In genomic region chr16:68548947-68549346, GRCh38 we compare ENCODE assay signal across 20 cellular contexts. TPM values are rescaled to one million over a fixed set of nuclear protein-coding genes. Genes with fewer than 3 reads are reported as not detected.
A peak's percentile ranks its signal among the peaks of the same experiment; 100 is the strongest.
DNase-seq lines count a peak whose midpoint lies in the region; ATAC-seq and TF ChIP-seq lines count a peak whose summit lies in the region.
"Had no signal": no experiment of that assay in that cellular context is flagged by ENCODE, and none has a peak within 500 bp of the region (broad histone marks: within the 10 kb centered on the region; RNA-seq: fewer than 3 reads in every experiment).

No MANE protein-coding gene starts in this region.

- H3K4me3 ChIP-seq in BLaER1: peak overlapping the region; percentile 31; the same call in 1 of the 2 replicates
- no peak overlapping the region for H3K4me3 ChIP-seq in prostate gland
- H3K4me3 ChIP-seq: uterus had no signal

- no peak overlapping the region for H3K9ac ChIP-seq in BLaER1
- H3K9ac ChIP-seq: parathyroid adenoma had no signal

- H3K36me3 Mint-ChIP-seq in activated CD4-positive, alpha-beta T cell treated with anti-CD3 and anti-CD28 coated beads, Interleukin-2, amount 10 ng/mL, durations not matched to agents 24 days and 14 days (ENCODE audit: low read depth): peaks cover 88% of the 10 kb centered on the region
- peaks cover 80% of the 10 kb centered on the region for H3K36me3 Mint-ChIP-seq in T-helper 1 cell treated with Interleukin-12 subunit alpha and Interleukin-12 subunit beta and Interleukin-4 antibody, amounts not matched to agents 30 μg/mL and 1 μg/mL, for 36 hours (ENCODE audit: low read depth)

- H3K27me3 Mint-ChIP-seq in activated CD4-positive, alpha-beta T cell treated with anti-CD3 and anti-CD28 coated beads, Interleukin-2, amount 10 ng/mL, durations not matched to agents 24 days and 14 days: no peaks in the 10 kb centered on the region
- H3K27me3 Mint-ChIP-seq in T-helper 1 cell treated with Interleukin-12 subunit alpha and Interleukin-12 subunit beta and Interleukin-4 antibody, amounts not matched to agents 30 μg/mL and 1 μg/mL, for 36 hours (ENCODE audit: low read depth): no peaks in the 10 kb centered on the region

- H3K27ac ChIP-seq in BLaER1 (no peak overlapping the region), prostate gland (no peak overlapping the region)
- H3K27ac ChIP-seq: parathyroid adenoma, RWPE1, uterus had no signal

- H3K9me3 Mint-ChIP-seq in activated CD4-positive, alpha-beta T cell treated with anti-CD3 and anti-CD28 coated beads, Interleukin-2, amount 10 ng/mL, durations not matched to agents 24 days and 14 days: peaks cover 39% of the 10 kb centered on the region
- peaks cover 66% of the 10 kb centered on the region for H3K9me3 Mint-ChIP-seq in T-helper 1 cell treated with Interleukin-12 subunit alpha and Interleukin-12 subunit beta and Interleukin-4 antibody, amounts not matched to agents 30 μg/mL and 1 μg/mL, for 36 hours

- TF ChIP-seq CTCF in prostate gland (IDR thresholded peaks at IDR 0.05): no peak

- peak; percentile 64 for DNase-seq in activated CD4-positive, alpha-beta T cell treated with anti-CD3 and anti-CD28 coated beads, Interleukin-2, amount 10 ng/mL, durations not matched to agents 24 days and 14 days
- DNase-seq in activated CD4-positive, alpha-beta T cell treated with anti-CD3 and anti-CD28 coated beads, Interleukin-2, amount 50 U/mL, for 4 hours: no peak
- DNase-seq in dermis blood vessel endothelial cell (peak; percentile 29), left colon (no peak), NCI-H2196 (lab: John Stamatoyannopoulos, UW; ENCODE audit: unreplicated experiment) (no peak), prostate gland (ENCODE audit: low spot score) (no peak)
- DNase-seq: activated CD4-positive, alpha-beta T cell treated with anti-CD3 and anti-CD28 coated beads, Interleukin-2, amount 50 U/mL, for 48 hours; BE2C; DMS 273 treated with DMSO at 0.1 percent for 48 hours; NCI-H1092 treated with DMSO at 0.1 percent for 48 hours; NCI-H2081 treated with DMSO at 0.1 percent for 48 hours; NCI-H526; stimulated activated CD4-positive, alpha-beta T cell treated with anti-CD3 and anti-CD28 coated beads, Interleukin-4, amount 100 ng/mL, for 1 hour; substantia nigra; uterus had no signal

- no peak overlapping the region for H3K4me3 Mint-ChIP-seq in activated CD4-positive, alpha-beta T cell treated with anti-CD3 and anti-CD28 coated beads, Interleukin-2, amount 10 ng/mL, durations not matched to agents 24 days and 14 days
- no peak overlapping the region for H3K4me3 Mint-ChIP-seq in T-helper 1 cell treated with Interleukin-12 subunit alpha and Interleukin-12 subunit beta and Interleukin-4 antibody, amounts not matched to agents 30 μg/mL and 1 μg/mL, for 36 hours

- no peaks in the 10 kb centered on the region for H3K27me3 ChIP-seq in BLaER1
- no peaks in the 10 kb centered on the region for H3K27me3 ChIP-seq in prostate gland (replicated peaks; ENCODE audit: insufficient read depth)
- H3K27me3 ChIP-seq: BE2C, uterus had no signal

- H3K36me3 ChIP-seq in BLaER1 (peaks cover 95% of the 10 kb centered on the region), prostate gland (peaks cover 0 to 3% of the 10 kb centered on the region in 2 donors)
- H3K36me3 ChIP-seq: uterus had no signal

- peaks cover 10% of the 10 kb centered on the region for H3K4me1 ChIP-seq in BLaER1
- H3K4me1 ChIP-seq in prostate gland (replicated peaks): no peaks in the 10 kb centered on the region
- H3K4me1 ChIP-seq: BE2C, parathyroid adenoma, uterus had no signal

- no peak overlapping the region for H3K27ac Mint-ChIP-seq in activated CD4-positive, alpha-beta T cell treated with anti-CD3 and anti-CD28 coated beads, Interleukin-2, amount 10 ng/mL, durations not matched to agents 24 days and 14 days
- peak overlapping the region; percentile 45 for H3K27ac Mint-ChIP-seq in T-helper 1 cell treated with Interleukin-12 subunit alpha and Interleukin-12 subunit beta and Interleukin-4 antibody, amounts not matched to agents 30 μg/mL and 1 μg/mL, for 36 hours
- H3K27ac Mint-ChIP-seq: activated T-helper 2 cell treated with anti-CD3 and anti-CD28 coated beads, Interferon-gamma antibody, Interleukin-2, Interleukin-4, amounts not matched to agents 10 μg/mL and 5 μg/mL and 100 μg/mL, durations not matched to agents 14 hours and 24 hours and 36 hours had no signal

- intact Hi-C loops in activated CD4-positive, alpha-beta T cell treated with anti-CD3 and anti-CD28 coated beads, Interleukin-2, amount 10 ng/mL, durations not matched to agents 24 days and 14 days (cut with micrococcal nuclease): no loop called here
- intact Hi-C loops in left colon (cut with DNase I, micrococcal nuclease): no loop called here
- intact Hi-C loops in prostate gland (cut with DNase I): no loop called here

- H3K4me2 ChIP-seq in BLaER1: peak overlapping the region; percentile 58

- no peaks in the 10 kb centered on the region for H4K20me1 ChIP-seq in BLaER1

- no peak for TF ChIP-seq POLR2A in prostate gland (IDR thresholded peaks at IDR 0.05)

- peaks cover 4% of the 10 kb centered on the region for H3K4me1 Mint-ChIP-seq in activated CD4-positive, alpha-beta T cell treated with anti-CD3 and anti-CD28 coated beads, Interleukin-2, amount 10 ng/mL, durations not matched to agents 24 days and 14 days
- H3K4me1 Mint-ChIP-seq in T-helper 1 cell treated with Interleukin-12 subunit alpha and Interleukin-12 subunit beta and Interleukin-4 antibody, amounts not matched to agents 30 μg/mL and 1 μg/mL, for 36 hours (ENCODE audit: low read depth): peaks cover 5% of the 10 kb centered on the region

- H3K9me3 ChIP-seq in BLaER1 (peaks cover 98% of the 10 kb centered on the region), prostate gland (no peaks in the 10 kb centered on the region)
- H3K9me3 ChIP-seq: BE2C, uterus had no signal

- 88% methylated on average over 4 of the region's 4 CpGs for WGBS in prostate gland

- ATAC-seq in left colon: no peak

RNA-seq across cellular contexts. Expression of gene ZFP90, which starts 9.9 kb away (rescaled TPM):
- 19.0 and 20.2 TPM in 2 replicates for total RNA-seq in activated CD4-positive, alpha-beta T cell treated with anti-CD3 and anti-CD28 coated beads, Interleukin-2, amount 10 ng/mL, durations not matched to agents 24 days and 14 days
- total RNA-seq in dermis blood vessel endothelial cell (20.2 and 26.5 TPM in 2 replicates), left colon (1 to 10 TPM; 8.4 to 9.0 TPM), prostate gland (10 to 100 TPM; 27.2 to 30.3 TPM)

Comparison
In these comparisons a context has a peak if more than half of its experiments do, and no peak if none do; other contexts are left out.
1. DNase-seq: peak in activated CD4-positive, alpha-beta T cell treated with anti-CD3 and anti-CD28 coated beads, Interleukin-2, amount 10 ng/mL, durations not matched to agents 24 days and 14 days (single experiment) and dermis blood vessel endothelial cell (single experiment); none in activated CD4-positive, alpha-beta T cell treated with anti-CD3 and anti-CD28 coated beads, Interleukin-2, amount 50 U/mL, for 4 hours (0 of 2), left colon (0 of 2), NCI-H2196 (single experiment) and prostate gland (single experiment).